ENCODE assay signal across 18 cellular contexts in the genomic region with DNA sequence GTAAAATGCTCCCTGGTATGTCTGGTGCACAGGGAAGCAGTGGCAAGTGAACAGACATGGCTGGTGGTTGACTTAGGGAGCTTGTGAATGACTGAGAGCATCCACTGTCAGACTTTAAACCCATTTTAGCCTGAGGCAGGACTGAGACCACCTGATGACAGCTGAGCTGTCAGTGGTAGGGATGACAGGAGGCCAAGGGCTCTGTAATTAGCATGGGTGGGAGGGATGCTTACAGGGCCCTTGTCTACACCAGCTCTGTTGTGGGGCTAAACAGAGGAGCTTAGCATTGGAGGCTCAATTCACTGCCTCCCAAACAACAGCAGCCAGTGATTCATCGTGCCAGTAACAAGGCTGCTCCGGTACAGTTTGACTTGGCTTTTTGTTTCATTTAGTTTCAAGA.
"Had no signal": no experiment of that assay in that cellular context is flagged by ENCODE, and none has a peak within 500 bp of the region (broad histone marks: within the 10 kb centered on the region; RNA-seq: fewer than 3 reads in every experiment).

No MANE protein-coding gene starts in this region.

- H3K4me1 ChIP-seq: transverse colon, uterus had no signal

- H3K27me3 ChIP-seq: cardiac muscle cell, ovary, transverse colon, uterus had no signal

- H3K4me3 ChIP-seq: cardiac muscle cell, ovary, smooth muscle cell, transverse colon, uterus had no signal

- ATAC-seq: activated CD8-positive, alpha-beta memory T cell treated with anti-CD3 and anti-CD28 coated beads, Interleukin-2, amount 10 ng/mL, durations not matched to agents 7 days and 5 days; naive thymus-derived CD8-positive, alpha-beta T cell; sciatic nerve; stimulated activated memory B cell treated with anti-CD40 and anti-IgM and Interleukin-4, amounts not matched to agents 10 μg/mL and 1 μg/mL and 100 μg/mL, for 72 hours; WTC11 had no signal

- H3K36me3 ChIP-seq: cardiac muscle cell, ovary, transverse colon, uterus had no signal

- DNase-seq: activated CD4-positive, alpha-beta memory T cell treated with anti-CD3 and anti-CD28 coated beads for 36 hours; activated CD4-positive, alpha-beta T cell treated with anti-CD3 and anti-CD28 coated beads for 4 hours; activated CD8-positive, alpha-beta memory T cell treated with anti-CD3 and anti-CD28 coated beads, Interleukin-2, amount 10 ng/mL, durations not matched to agents 7 days and 5 days; activated naive CD4-positive, alpha-beta T cell; activated naive CD8-positive, alpha-beta T cell treated with anti-CD3 and anti-CD28 coated beads for 36 hours; amniotic stem cell; endodermal cell; mesendoderm; naive thymus-derived CD8-positive, alpha-beta T cell; ovary; stimulated activated CD4-positive, alpha-beta T cell treated with anti-CD3 and anti-CD28 coated beads, Interleukin-4, amount 100 ng/mL, for 4 hours; transverse colon; uterus had no signal

- H3K9me3 ChIP-seq: ovary, transverse colon, uterus had no signal

- H3K27ac ChIP-seq: cardiac muscle cell, ovary, transverse colon, uterus had no signal
